ENCODE assay signal across 9 cellular contexts in genomic region chr2:218859556-218859993, GRCh38. TPM values are rescaled to one million over a fixed set of nuclear protein-coding genes. Genes with fewer than 3 reads are reported as not detected.
DNase-seq lines count a peak whose midpoint lies in the region; ATAC-seq and TF ChIP-seq lines count a peak whose summit lies in the region.
"Had no signal": no experiment of that assay in that cellular context is flagged by ENCODE, and none has a peak within 500 bp of the region (broad histone marks: within the 10 kb centered on the region; RNA-seq: fewer than 3 reads in every experiment).

TSS of gene WNT6 (plus strand) at chr2:218859805. CDS start at chr2:218860038, 233 bp downstream.

- WGBS in trophoblast cell (ENCODE audit: extremely low coverage, insufficient coverage, insufficient read length), result no CpG with 5 or more reads among the region's 66 CpGs

- peak within 1 kb of the TSS; percentile 42; the same call in 1 of the 2 replicates for H2AFZ ChIP-seq in PC-3 (ENCODE audit: low read length)
- peak within 1 kb of the TSS; percentile 90 for H2AFZ ChIP-seq in trophoblast cell (ENCODE audit: insufficient read depth, low read length, poor library complexity)

- H3K9me2 ChIP-seq in PC-3 (replicated peaks; ENCODE audit: low read length), result no peaks in the 10 kb centered on the region

- no peaks in the 10 kb centered on the region for H4K20me1 ChIP-seq in PC-3 (ENCODE audit: low read length)

- TF ChIP-seq CTCF in PC-3 (conservative IDR thresholded peaks at IDR 0.05; ENCODE audit: low read depth, low read length) (no peak), fibroblast of villous mesenchyme (IDR thresholded peaks at IDR 0.05; ENCODE audit: insufficient read depth, low read depth, low read length) (no peak)

- peak within 1 kb of the TSS; percentile 92 for H3K14ac ChIP-seq in trophoblast cell (ENCODE audit: low read length)

- peak within 1 kb of the TSS; percentile 95 for H4K91ac ChIP-seq in trophoblast cell (ENCODE audit: low read depth, low read length)

- H3K27me3 ChIP-seq in PC-3 (ENCODE audit: low read length), result peaks cover 30% of the 10 kb centered on the region
- no peaks in the 10 kb centered on the region for H3K27me3 ChIP-seq in trophoblast cell (ENCODE audit: insufficient read depth, low read length)

- peak within 1 kb of the TSS; percentile 26 for H2AK5ac ChIP-seq in trophoblast cell (ENCODE audit: low read length)

- peak within 1 kb of the TSS; percentile 63 for H4K8ac ChIP-seq in trophoblast cell (ENCODE audit: low read depth, low read length)

- H3K27ac ChIP-seq in PC-3 (ENCODE audit: low read length) (no peak within 1 kb of the TSS), trophoblast cell (ENCODE audit: low read depth, low read length) (peak within 1 kb of the TSS; percentile 72)

- H3K4me3 ChIP-seq in PC-3 (ENCODE audit: low read length) (peak within 1 kb of the TSS; percentile 53; the same call in 1 of the 2 replicates), fibroblast of villous mesenchyme (ENCODE audit: low read depth, low read length) (peak within 1 kb of the TSS; percentile 12), trophoblast cell (ENCODE audit: low read depth, low read length) (peak within 1 kb of the TSS; percentile 80)

- BruUV-seq in PC-3 (replicated peaks; lab: Mats Ljungman, UMichigan), result no TSS peak

- H3K4me2 ChIP-seq in PC-3 (ENCODE audit: low read length), result peak within 1 kb of the TSS; percentile 71
- peak within 1 kb of the TSS; percentile 80 for H3K4me2 ChIP-seq in trophoblast cell (ENCODE audit: low read length)

- POLR2A ChIA-PET in PC-3 (lab: Charles Lee; ENCODE audit: unreplicated experiment), result no interaction called here

- H3K36me3 ChIP-seq in PC-3 (ENCODE audit: low read depth, low read length) (no peaks in the 10 kb centered on the region), trophoblast cell (ENCODE audit: control insufficient read depth in 1 of 2, insufficient read depth in 2 of 2, low read length in 2 of 2) (peaks cover 0 to 2% of the 10 kb centered on the region in 2 experiments)

- intact Hi-C loops in PC-3 (cut with micrococcal nuclease), result no loop called here

- H3K9ac ChIP-seq in PC-3 (ENCODE audit: low read length), result no peak within 1 kb of the TSS
- H3K9ac ChIP-seq in trophoblast cell (ENCODE audit: low read length), result peak within 1 kb of the TSS; percentile 57

- H3K4me1 ChIP-seq in PC-3 (ENCODE audit: insufficient read depth, low read length), result no peaks in the 10 kb centered on the region
- peaks cover 55 to 62% of the 10 kb centered on the region in 2 experiments for H3K4me1 ChIP-seq in trophoblast cell (ENCODE audit: control insufficient read depth in 1 of 2, insufficient read depth in 2 of 2, low read length in 2 of 2)

- peak; percentile 37 for DNase-seq in COLO668 (lab: John Stamatoyannopoulos, UW; ENCODE audit: unreplicated experiment)
- DNase-seq in PC-3, result no peak
- no peak for DNase-seq in fibroblast of villous mesenchyme (ENCODE audit: low read depth)
- DNase-seq in trophoblast cell, result no peak
- no peak for DNase-seq in stimulated activated CD8-positive, alpha-beta memory T cell treated with anti-CD3 and anti-CD28 coated beads, Interleukin-4, amount 100 ng/mL, for 48 hours
- no peak for DNase-seq in NCI-H2029 (lab: John Stamatoyannopoulos, UW)
- DNase-seq in SIG-M5 treated with dmso at 0.1 percent for 504 hours (lab: John Stamatoyannopoulos, UW; ENCODE audit: unreplicated experiment), result no peak

- CTCF ChIA-PET in PC-3 (lab: Charles Lee), result interaction anchor here (0.6 kb wide), 1 partner anchor 681 kb away, joined by 10 read pairs; no protein-coding TSS in a partner anchor

- H4K12ac ChIP-seq in trophoblast cell (ENCODE audit: low read depth, low read length), result peak within 1 kb of the TSS; percentile 70

- H3K79me1 ChIP-seq in trophoblast cell (ENCODE audit: low read length), result peaks cover 17% of the 10 kb centered on the region

- H2BK120ac ChIP-seq in trophoblast cell (ENCODE audit: insufficient read depth, low read length, poor library complexity), result peak within 1 kb of the TSS; percentile 74

- H3K79me2 ChIP-seq in PC-3 (ENCODE audit: low read length) (no peaks in the 10 kb centered on the region), trophoblast cell (ENCODE audit: control insufficient read depth, insufficient read depth, low read length, poor library complexity) (peaks cover 5% of the 10 kb centered on the region)

- peak within 1 kb of the TSS; percentile 89 for H3K18ac ChIP-seq in trophoblast cell (ENCODE audit: low read length)

- peak; percentile 50 for ATAC-seq in PC-3
- no peak for ATAC-seq in HG03095 (IDR thresholded peaks at IDR 0.05; ENCODE audit: unreplicated experiment)

- no peaks in the 10 kb centered on the region for H3K9me3 ChIP-seq in PC-3 (ENCODE audit: low read length)
- no peaks in the 10 kb centered on the region for H3K9me3 ChIP-seq in trophoblast cell (ENCODE audit: insufficient read depth, low read depth, low read length)

- peak within 1 kb of the TSS; percentile 50 for H2BK12ac ChIP-seq in trophoblast cell (ENCODE audit: low read length)

- peak within 1 kb of the TSS; percentile 87 for H3K4ac ChIP-seq in trophoblast cell (ENCODE audit: low read depth, low read length)

- H3F3A ChIP-seq in PC-3 (ENCODE audit: low read length, unreplicated experiment), result no peaks in the 10 kb centered on the region

- no peak within 1 kb of the TSS for H3K23ac ChIP-seq in trophoblast cell (ENCODE audit: low read length)

- peak within 1 kb of the TSS; percentile 62 for H2BK5ac ChIP-seq in trophoblast cell (ENCODE audit: low read depth, low read length, poor library complexity)

RNA-seq across cellular contexts. Expression of gene WNT6, which starts in this region (rescaled TPM):
- total RNA-seq in PC-3 (2014; rRNA removed) (not detected in 2 replicates), fibroblast of villous mesenchyme (not detected in 2 replicates)
- polyA plus RNA-seq in trophoblast cell (2013), result 22.5 and 23.5 TPM in 2 replicates
- total RNA-seq: endothelial cell of umbilical vein had no signal
- polyA plus RNA-seq: endothelial cell of umbilical vein had no signal

Comparison
In these comparisons a context has a peak if more than half of its experiments do, and no peak if none do; other contexts are left out.
1. Peak in ATAC-seq, H3K4me3 ChIP-seq and H3K4me2 ChIP-seq in PC-3; RNA of the gene not detected or under 1 TPM.
2. H3K4me3 ChIP-seq: peak in every context shown above with its lines; median percentile 80 in trophoblast cell; 53 in PC-3; 12 in fibroblast of villous mesenchyme.